In genomic region chr18:49768051-49768391, GRCh38 we compare ENCODE assay signal across 8 cellular contexts. TPM values are rescaled to one million over a fixed set of nuclear protein-coding genes. Genes with fewer than 3 reads are reported as not detected.
DNase-seq lines count a peak whose midpoint lies in the region; ATAC-seq and TF ChIP-seq lines count a peak whose summit lies in the region.

No MANE protein-coding gene starts in this region.

- H3K9me2 ChIP-seq in GM23338 (ENCODE audit: insufficient read depth) (no peaks in the 10 kb centered on the region), PC-3 (replicated peaks; ENCODE audit: low read length) (no peaks in the 10 kb centered on the region)

- H2AK5ac ChIP-seq in trophoblast cell (ENCODE audit: low read length), result no peak overlapping the region

- no peak overlapping the region for H2BK5ac ChIP-seq in trophoblast cell (ENCODE audit: low read depth, low read length, poor library complexity)

- no peak overlapping the region for H3K27ac Mint-ChIP-seq in GM23338
- H3K27ac Mint-ChIP-seq in activated T-helper 1 cell treated with anti-CD3 and anti-CD28 coated beads, Interleukin-12 subunit alpha, Interleukin-12 subunit beta, Interleukin-2, Interleukin-4 antibody, amounts not matched to agents 30 ng/mL and 10 ng/mL and 1 ng/mL, durations not matched to agents 14 hours and 24 hours and 36 hours, result no peak overlapping the region

- no peaks in the 10 kb centered on the region for H4K20me1 ChIP-seq in GM23338 (replicated peaks; ENCODE audit: insufficient read depth)
- H4K20me1 ChIP-seq in PC-3 (ENCODE audit: low read length), result no peaks in the 10 kb centered on the region
- no peaks in the 10 kb centered on the region for H4K20me1 ChIP-seq in fibroblast of lung (ENCODE audit: control insufficient read depth, extremely low read depth, insufficient read depth, low read length)

- H3K4ac ChIP-seq in trophoblast cell (ENCODE audit: low read depth, low read length), result no peak overlapping the region

- no peak overlapping the region for H3K23ac ChIP-seq in trophoblast cell (ENCODE audit: low read length)

- ATAC-seq in GM23338, result peak; percentile 97
- peak; percentile 71 for ATAC-seq in PC-3
- ATAC-seq in HG02840 (IDR thresholded peaks at IDR 0.05; ENCODE audit: low FRiP score, unreplicated experiment), result no peak

- H3K79me2 ChIP-seq in GM23338 (replicated peaks; ENCODE audit: insufficient read depth) (no peaks in the 10 kb centered on the region), PC-3 (ENCODE audit: low read length) (no peaks in the 10 kb centered on the region), fibroblast of lung (ENCODE audit: control insufficient read depth, insufficient read depth, low read length) (no peaks in the 10 kb centered on the region), trophoblast cell (ENCODE audit: control insufficient read depth, insufficient read depth, low read length, poor library complexity) (no peaks in the 10 kb centered on the region)

- peak overlapping the region; percentile 35; the same call in 1 of the 2 replicates for H3K4me2 ChIP-seq in GM23338
- H3K4me2 ChIP-seq in PC-3 (ENCODE audit: low read length), result no peak overlapping the region
- H3K4me2 ChIP-seq in fibroblast of lung (ENCODE audit: extremely low read depth, insufficient read depth, low read length), result no peak overlapping the region
- no peak overlapping the region for H3K4me2 ChIP-seq in trophoblast cell (ENCODE audit: low read length)

- H3K4me3 Mint-ChIP-seq in GM23338, result no peak overlapping the region
- H3K4me3 Mint-ChIP-seq in activated T-helper 1 cell treated with anti-CD3 and anti-CD28 coated beads, Interleukin-12 subunit alpha, Interleukin-12 subunit beta, Interleukin-2, Interleukin-4 antibody, amounts not matched to agents 30 ng/mL and 10 ng/mL and 1 ng/mL, durations not matched to agents 14 hours and 24 hours and 36 hours, result no peak overlapping the region

- CTCF ChIA-PET in A673 (lab: Charles Lee) (no interaction called here), PC-3 (lab: Charles Lee) (interaction anchor here (0.6 kb wide), 1 partner anchor 32 kb away, joined by 3 read pairs; no protein-coding TSS in a partner anchor)

- BruUV-seq in A673 (replicated peaks; lab: Mats Ljungman, UMichigan) (no TSS peak), PC-3 (replicated peaks; lab: Mats Ljungman, UMichigan) (no TSS peak)

- no peaks in the 10 kb centered on the region for H3K4me1 ChIP-seq in A673 (ENCODE audit: insufficient read depth, low read length, poor library complexity, severe bottlenecking)
- no peaks in the 10 kb centered on the region for H3K4me1 ChIP-seq in GM23338 (ENCODE audit: insufficient read depth)
- H3K4me1 ChIP-seq in PC-3 (ENCODE audit: insufficient read depth, low read length), result no peaks in the 10 kb centered on the region
- H3K4me1 ChIP-seq in fibroblast of lung (ENCODE audit: control insufficient read depth, extremely low read depth, insufficient read depth, low read length), result no peaks in the 10 kb centered on the region
- H3K4me1 ChIP-seq in trophoblast cell (ENCODE audit: control insufficient read depth in 1 of 2, insufficient read depth in 2 of 2, low read length in 2 of 2), result no peaks in the 10 kb centered on the region

- H3K36me3 Mint-ChIP-seq in GM23338 (ENCODE audit: low read depth), result no peaks in the 10 kb centered on the region
- no peaks in the 10 kb centered on the region for H3K36me3 Mint-ChIP-seq in activated T-helper 1 cell treated with anti-CD3 and anti-CD28 coated beads, Interleukin-12 subunit alpha, Interleukin-12 subunit beta, Interleukin-2, Interleukin-4 antibody, amounts not matched to agents 30 ng/mL and 10 ng/mL and 1 ng/mL, durations not matched to agents 14 hours and 24 hours and 36 hours (ENCODE audit: low read depth)

- H3K9me3 ChIP-seq in A673 (ENCODE audit: low read depth, low read length, poor library complexity, severe bottlenecking) (no peaks in the 10 kb centered on the region), PC-3 (ENCODE audit: low read length) (no peaks in the 10 kb centered on the region), fibroblast of lung (ENCODE audit: control insufficient read depth, insufficient read depth, low read depth, low read length) (no peaks in the 10 kb centered on the region), trophoblast cell (ENCODE audit: insufficient read depth, low read depth, low read length) (peaks cover 2% of the 10 kb centered on the region)

- WGBS in trophoblast cell (ENCODE audit: extremely low coverage, insufficient coverage, insufficient read length), result no CpG with 5 or more reads among the region's 5 CpGs

- H4K8ac ChIP-seq in trophoblast cell (ENCODE audit: low read depth, low read length), result no peak overlapping the region

- H2AFZ ChIP-seq in GM23338 (peak overlapping the region; percentile 52; the same call in 1 of the 2 replicates), PC-3 (ENCODE audit: low read length) (no peak overlapping the region), fibroblast of lung (ENCODE audit: low read length) (no peak overlapping the region), trophoblast cell (ENCODE audit: insufficient read depth, low read length, poor library complexity) (no peak overlapping the region)

- peaks cover 14% of the 10 kb centered on the region for H3K4me1 Mint-ChIP-seq in GM23338
- no peaks in the 10 kb centered on the region for H3K4me1 Mint-ChIP-seq in activated T-helper 1 cell treated with anti-CD3 and anti-CD28 coated beads, Interleukin-12 subunit alpha, Interleukin-12 subunit beta, Interleukin-2, Interleukin-4 antibody, amounts not matched to agents 30 ng/mL and 10 ng/mL and 1 ng/mL, durations not matched to agents 14 hours and 24 hours and 36 hours (ENCODE audit: low read depth)

- H4K12ac ChIP-seq in trophoblast cell (ENCODE audit: low read depth, low read length), result no peak overlapping the region

- H3K18ac ChIP-seq in trophoblast cell (ENCODE audit: low read length), result no peak overlapping the region

- intact Hi-C loops in A673 (cut with micrococcal nuclease; ENCODE audit: unreplicated experiment) (loop anchor here (1.0 kb wide), 1 partner anchor 207 kb away; no protein-coding TSS in a partner anchor), PC-3 (cut with micrococcal nuclease) (loop anchor here (1.0 to 5.0 kb wide), 2 partner anchors 209 to 256 kb away; no protein-coding TSS in a partner anchor)
- intact Hi-C loops in activated T-helper 1 cell treated with anti-CD3 and anti-CD28 coated beads, Interleukin-12 subunit alpha, Interleukin-12 subunit beta, Interleukin-2, Interleukin-4 antibody, amounts not matched to agents 30 ng/mL and 10 ng/mL and 1 ng/mL, durations not matched to agents 14 hours and 24 hours and 36 hours (cut with micrococcal nuclease), result no loop called here

- no peaks in the 10 kb centered on the region for H3K9me3 Mint-ChIP-seq in GM23338
- H3K9me3 Mint-ChIP-seq in activated T-helper 1 cell treated with anti-CD3 and anti-CD28 coated beads, Interleukin-12 subunit alpha, Interleukin-12 subunit beta, Interleukin-2, Interleukin-4 antibody, amounts not matched to agents 30 ng/mL and 10 ng/mL and 1 ng/mL, durations not matched to agents 14 hours and 24 hours and 36 hours, result no peaks in the 10 kb centered on the region

- TF ChIP-seq CTCF in A673 (conservative IDR thresholded peaks at IDR 0.05; ENCODE audit: low read depth, low read length) (peak; percentile 68), GM23338 (conservative IDR thresholded peaks at IDR 0.05; ENCODE audit: low read depth in 2 of 2) (peak; percentile 90 to 91), PC-3 (conservative IDR thresholded peaks at IDR 0.05; ENCODE audit: low read depth, low read length) (peak; percentile 61), fibroblast of lung (conservative IDR thresholded peaks at IDR 0.05 in 1 of 2, IDR thresholded peaks at IDR 0.05 in 1 of 2; ENCODE audit: low read depth in 1 of 2, low read length in 2 of 2) (peak; percentile 67 to 88)

- H2BK120ac ChIP-seq in trophoblast cell (ENCODE audit: insufficient read depth, low read length, poor library complexity), result no peak overlapping the region

- H3K4me3 ChIP-seq in A673 (ENCODE audit: low read depth, low read length, poor library complexity, severe bottlenecking) (no peak overlapping the region), GM23338 (no peak overlapping the region), PC-3 (ENCODE audit: low read length) (no peak overlapping the region), fibroblast of lung (replicated peaks in 1 of 4; ENCODE audit: control extremely low read depth in 1 of 4, insufficient read depth in 1 of 4, low read depth in 3 of 4, low read length in 4 of 4) (no peak overlapping the region), trophoblast cell (ENCODE audit: low read depth, low read length) (no peak overlapping the region)

- H2BK12ac ChIP-seq in trophoblast cell (ENCODE audit: low read length), result no peak overlapping the region

- H4K91ac ChIP-seq in trophoblast cell (ENCODE audit: low read depth, low read length), result no peak overlapping the region

- POLR2A ChIA-PET in A673 (lab: Charles Lee; ENCODE audit: low non-redundant PET) (no interaction called here), PC-3 (lab: Charles Lee; ENCODE audit: unreplicated experiment) (no interaction called here)

- DNase-seq in A673 (ENCODE audit: low spot score), result peak; percentile 64
- DNase-seq in GM23338 (ENCODE audit: low spot score), result peak; percentile 93
- peak; percentile 52 for DNase-seq in PC-3
- DNase-seq in fibroblast of lung (ENCODE audit: low read depth in 2 of 2), result peak; percentile 68 to 83
- peak; percentile 59 to 78 for DNase-seq in trophoblast cell
- no peak for DNase-seq in activated T-helper 1 cell treated with anti-CD3 and anti-CD28 coated beads, Interleukin-12 subunit alpha, Interleukin-12 subunit beta, Interleukin-2, Interleukin-4 antibody, amounts not matched to agents 30 ng/mL and 10 ng/mL and 1 ng/mL, durations not matched to agents 14 hours and 24 hours and 36 hours (ENCODE audit: low spot score)
- no peak for DNase-seq in putamen (ENCODE audit: low spot score)

- H3K27ac ChIP-seq in A673 (ENCODE audit: low read depth, low read length, poor library complexity, severe bottlenecking) (no peak overlapping the region), GM23338 (ENCODE audit: low read depth) (no peak overlapping the region), PC-3 (ENCODE audit: low read length) (no peak overlapping the region), fibroblast of lung (ENCODE audit: insufficient read depth, low read length) (no peak overlapping the region), trophoblast cell (ENCODE audit: low read depth, low read length) (no peak overlapping the region)

- no peaks in the 10 kb centered on the region for H3K79me1 ChIP-seq in trophoblast cell (ENCODE audit: low read length)

- H3K27me3 ChIP-seq in A673 (replicated peaks; ENCODE audit: insufficient read depth, low read depth, low read length, poor library complexity) (no peaks in the 10 kb centered on the region), GM23338 (ENCODE audit: insufficient read depth) (no peaks in the 10 kb centered on the region), PC-3 (ENCODE audit: low read length) (no peaks in the 10 kb centered on the region), fibroblast of lung (ENCODE audit: control insufficient read depth, insufficient read depth, low read length) (no peaks in the 10 kb centered on the region), trophoblast cell (ENCODE audit: insufficient read depth, low read length) (no peaks in the 10 kb centered on the region)

- no peak overlapping the region for H3K9ac ChIP-seq in PC-3 (ENCODE audit: low read length)
- no peak overlapping the region for H3K9ac ChIP-seq in fibroblast of lung (ENCODE audit: insufficient read depth, low read length)
- H3K9ac ChIP-seq in trophoblast cell (ENCODE audit: low read length), result no peak overlapping the region

- peaks cover 2% of the 10 kb centered on the region for H3K27me3 Mint-ChIP-seq in GM23338 (ENCODE audit: insufficient read depth, low read depth, poor library complexity)
- peaks cover 1% of the 10 kb centered on the region for H3K27me3 Mint-ChIP-seq in activated T-helper 1 cell treated with anti-CD3 and anti-CD28 coated beads, Interleukin-12 subunit alpha, Interleukin-12 subunit beta, Interleukin-2, Interleukin-4 antibody, amounts not matched to agents 30 ng/mL and 10 ng/mL and 1 ng/mL, durations not matched to agents 14 hours and 24 hours and 36 hours (ENCODE audit: insufficient read depth)

- H3K14ac ChIP-seq in trophoblast cell (ENCODE audit: low read length), result no peak overlapping the region

- H3F3A ChIP-seq in GM23338 (replicated peaks; ENCODE audit: low read depth) (no peaks in the 10 kb centered on the region), PC-3 (ENCODE audit: low read length, unreplicated experiment) (no peaks in the 10 kb centered on the region)

- H3K36me3 ChIP-seq in A673 (ENCODE audit: insufficient read depth, low read length, poor library complexity, severe bottlenecking) (no peaks in the 10 kb centered on the region), GM23338 (ENCODE audit: insufficient read depth) (no peaks in the 10 kb centered on the region), PC-3 (ENCODE audit: low read depth, low read length) (no peaks in the 10 kb centered on the region), fibroblast of lung (ENCODE audit: control insufficient read depth, insufficient read depth, low read length) (no peaks in the 10 kb centered on the region), trophoblast cell (ENCODE audit: control insufficient read depth in 1 of 2, insufficient read depth in 2 of 2, low read length in 2 of 2) (no peaks in the 10 kb centered on the region)

RNA-seq across cellular contexts. Expression of gene ACAA2, which starts 45.3 kb away (rescaled TPM):
- 51.1 and 60.6 TPM in 2 replicates for total RNA-seq in A673 (2021)
- total RNA-seq in GM23338 (2014; rRNA removed; shearing (Covaris generic)), result 123 and 126 TPM in 2 replicates
- 83.8 and 91.1 TPM in 2 replicates for polyA plus RNA-seq in GM23338 (2016; fragmentation: Nextera tagmentation; extraction: Ambion mirVana)
- 6.5 and 7.1 TPM in 2 replicates for total RNA-seq in PC-3 (2014; rRNA removed)
- 38.5 and 51.6 TPM in 2 replicates for total RNA-seq in fibroblast of lung
- 21.2 and 27.1 TPM in 2 replicates for polyA plus RNA-seq in fibroblast of lung
- 28.0 and 30.2 TPM in 2 replicates for polyA plus RNA-seq in fibroblast of lung (2012)
- 0.31 and 8.7 TPM in 2 replicates for polyA minus RNA-seq in fibroblast of lung (ENCODE audit: low replicate concordance)
- 35.9 and 37.6 TPM in 2 replicates for polyA plus RNA-seq in trophoblast cell (2013)
- 74.3 and 74.6 TPM in 2 replicates for total RNA-seq in activated T-helper 1 cell treated with anti-CD3 and anti-CD28 coated beads, Interleukin-12 subunit alpha, Interleukin-12 subunit beta, Interleukin-2, Interleukin-4 antibody, amounts not matched to agents 30 ng/mL and 10 ng/mL and 1 ng/mL, durations not matched to agents 14 hours and 24 hours and 36 hours

Comparison
In these comparisons a context has a peak if more than half of its experiments do, and no peak if none do; other contexts are left out.
1. DNase-seq: peak in A673 (single experiment), GM23338 (single experiment), PC-3 (single experiment), fibroblast of lung (2 of 2) and trophoblast cell (2 of 2); none in activated T-helper 1 cell treated with anti-CD3 and anti-CD28 coated beads, Interleukin-12 subunit alpha, Interleukin-12 subunit beta, Interleukin-2, Interleukin-4 antibody, amounts not matched to agents 30 ng/mL and 10 ng/mL and 1 ng/mL, durations not matched to agents 14 hours and 24 hours and 36 hours (single experiment) and putamen (single experiment).
2. Peak in every context shown above with its lines, with median percentiles within 50 percentile points of each other: CTCF ChIP-seq.